Comparison of ENCODE assay signal across 15 cellular contexts in genomic region chr21:14566889-14567288, GRCh38. TPM values are rescaled to one million over a fixed set of nuclear protein-coding genes. Genes with fewer than 3 reads are reported as not detected.
DNase-seq lines count a peak whose midpoint lies in the region; ATAC-seq and TF ChIP-seq lines count a peak whose summit lies in the region.
"Had no signal": no experiment of that assay in that cellular context is flagged by ENCODE, and none has a peak within 500 bp of the region (broad histone marks: within the 10 kb centered on the region; RNA-seq: fewer than 3 reads in every experiment).

No MANE protein-coding gene starts in this region.

- no peaks in the 10 kb centered on the region for H3K36me3 ChIP-seq in OCI-LY1 (ENCODE audit: insufficient read depth, low read length)
- H3K36me3 ChIP-seq: HAP-1 had no signal

- no peaks in the 10 kb centered on the region for H3K9me3 ChIP-seq in OCI-LY1 (ENCODE audit: low read length)
- H3K9me3 ChIP-seq: Caco-2, HAP-1 had no signal

- TF ChIP-seq CTCF in natural killer cell (IDR thresholded peaks at IDR 0.05), result no peak
- no peak for TF ChIP-seq CTCF in OCI-LY1 (IDR thresholded peaks at IDR 0.05; ENCODE audit: low read length)
- TF ChIP-seq CTCF in foreskin keratinocyte (conservative IDR thresholded peaks at IDR 0.05), result no peak

- no peaks in the 10 kb centered on the region for H3K79me2 ChIP-seq in OCI-LY1 (ENCODE audit: insufficient read depth, low read length)

- peaks cover 18% of the 10 kb centered on the region for H3K36me3 Mint-ChIP-seq in natural killer cell treated with Interleukin-12 subunit alpha and Interleukin-12 subunit beta and Interleukin-15 and Interleukin-18, amount 100 ng/mL, for 72 hours
- no peaks in the 10 kb centered on the region for H3K36me3 Mint-ChIP-seq in natural killer cell
- H3K36me3 Mint-ChIP-seq in memory B cell, result no peaks in the 10 kb centered on the region

- H4K20me1 ChIP-seq in OCI-LY1 (ENCODE audit: insufficient read depth, low read length), result no peaks in the 10 kb centered on the region

- DNase-seq in natural killer cell treated with Interleukin-12 subunit alpha and Interleukin-12 subunit beta and Interleukin-15 and Interleukin-18, amount 100 ng/mL, for 72 hours (ENCODE audit: low spot score), result no peak
- DNase-seq in natural killer cell (no peak), memory B cell (ENCODE audit: low spot score in 2 of 2) (no peak), NCI-H524 treated with DMSO at 0.1 percent for 48 hours (lab: John Stamatoyannopoulos, UW) (no peak), foreskin keratinocyte (no peak)
- DNase-seq in stimulated activated naive CD8-positive, alpha-beta T cell treated with anti-CD3 and anti-CD28 coated beads, Interleukin-15, amount 100 ng/mL, for 72 hours, result no peak
- DNase-seq: Caco-2; CD8-positive, alpha-beta memory T cell; GF-D8 had no signal

- peak overlapping the region; percentile 61 for H3K4me3 Mint-ChIP-seq in natural killer cell treated with Interleukin-12 subunit alpha and Interleukin-12 subunit beta and Interleukin-15 and Interleukin-18, amount 100 ng/mL, for 72 hours
- H3K4me3 Mint-ChIP-seq in natural killer cell, result no peak overlapping the region
- H3K4me3 Mint-ChIP-seq in memory B cell, result peak overlapping the region; percentile 27
- H3K4me3 Mint-ChIP-seq in stimulated activated naive CD8-positive, alpha-beta T cell treated with anti-CD3 and anti-CD28 coated beads, Interleukin-15, amount 100 ng/mL, for 72 hours, result no peak overlapping the region

- H3K4me1 ChIP-seq in OCI-LY1 (ENCODE audit: insufficient read depth, low read length, severe bottlenecking) (peaks cover 21% of the 10 kb centered on the region), foreskin keratinocyte (no peaks in the 10 kb centered on the region)
- H3K4me1 ChIP-seq: Caco-2, HAP-1 had no signal

- intact Hi-C loops in natural killer cell (cut with micrococcal nuclease), result no loop called here

- H3K27me3 ChIP-seq in OCI-LY1 (ENCODE audit: insufficient read depth, low read length) (no peaks in the 10 kb centered on the region), foreskin keratinocyte (no peaks in the 10 kb centered on the region)

- H2AFZ ChIP-seq in OCI-LY1 (ENCODE audit: low read length), result no peak overlapping the region

- no peak for ATAC-seq in natural killer cell treated with Interleukin-12 subunit alpha and Interleukin-12 subunit beta and Interleukin-15 and Interleukin-18, amount 100 ng/mL, for 72 hours
- ATAC-seq in natural killer cell (no peak), memory B cell (ENCODE audit: low read depth) (peak; percentile 39), foreskin keratinocyte (no peak), GM18498 (IDR thresholded peaks at IDR 0.05; ENCODE audit: unreplicated experiment) (no peak)
- ATAC-seq in stimulated activated naive CD8-positive, alpha-beta T cell treated with anti-CD3 and anti-CD28 coated beads, Interleukin-15, amount 100 ng/mL, for 72 hours, result no peak
- ATAC-seq: HepG2 had no signal

- H3K9me2 ChIP-seq in OCI-LY1 (ENCODE audit: low read depth, low read length), result no peaks in the 10 kb centered on the region

- peak overlapping the region; percentile 52 to 68 for H3K27ac Mint-ChIP-seq in natural killer cell treated with Interleukin-12 subunit alpha and Interleukin-12 subunit beta and Interleukin-15 and Interleukin-18, amount 100 ng/mL, for 72 hours
- H3K27ac Mint-ChIP-seq in natural killer cell (no peak overlapping the region), memory B cell (peak overlapping the region; percentile 74)
- peak overlapping the region; percentile 3 to 52 for H3K27ac Mint-ChIP-seq in stimulated activated naive CD8-positive, alpha-beta T cell treated with anti-CD3 and anti-CD28 coated beads, Interleukin-15, amount 100 ng/mL, for 72 hours

- H3F3A ChIP-seq in OCI-LY1 (ENCODE audit: insufficient read depth, low read length), result no peaks in the 10 kb centered on the region

- peaks cover 11% of the 10 kb centered on the region for H3K9me3 Mint-ChIP-seq in natural killer cell treated with Interleukin-12 subunit alpha and Interleukin-12 subunit beta and Interleukin-15 and Interleukin-18, amount 100 ng/mL, for 72 hours
- H3K9me3 Mint-ChIP-seq in natural killer cell (no peaks in the 10 kb centered on the region), memory B cell (no peaks in the 10 kb centered on the region)
- peaks cover 4 to 22% of the 10 kb centered on the region in 2 donors for H3K9me3 Mint-ChIP-seq in stimulated activated naive CD8-positive, alpha-beta T cell treated with anti-CD3 and anti-CD28 coated beads, Interleukin-15, amount 100 ng/mL, for 72 hours
- H3K9me3 Mint-ChIP-seq: CD8-positive, alpha-beta memory T cell had no signal

- no peaks in the 10 kb centered on the region for H3K27me3 Mint-ChIP-seq in natural killer cell treated with Interleukin-12 subunit alpha and Interleukin-12 subunit beta and Interleukin-15 and Interleukin-18, amount 100 ng/mL, for 72 hours
- H3K27me3 Mint-ChIP-seq in natural killer cell (ENCODE audit: low read depth in 2 of 2) (no peaks in the 10 kb centered on the region), memory B cell (no peaks in the 10 kb centered on the region)
- H3K27me3 Mint-ChIP-seq in stimulated activated naive CD8-positive, alpha-beta T cell treated with anti-CD3 and anti-CD28 coated beads, Interleukin-15, amount 100 ng/mL, for 72 hours, result no peaks in the 10 kb centered on the region
- H3K27me3 Mint-ChIP-seq: CD8-positive, alpha-beta memory T cell had no signal

- H3K4me1 Mint-ChIP-seq in natural killer cell treated with Interleukin-12 subunit alpha and Interleukin-12 subunit beta and Interleukin-15 and Interleukin-18, amount 100 ng/mL, for 72 hours (ENCODE audit: low read depth in 2 of 2), result peaks cover 44 to 54% of the 10 kb centered on the region in 2 donors
- no peaks in the 10 kb centered on the region for H3K4me1 Mint-ChIP-seq in natural killer cell
- H3K4me1 Mint-ChIP-seq in memory B cell, result peaks cover 15% of the 10 kb centered on the region
- H3K4me1 Mint-ChIP-seq in stimulated activated naive CD8-positive, alpha-beta T cell treated with anti-CD3 and anti-CD28 coated beads, Interleukin-15, amount 100 ng/mL, for 72 hours, result peaks cover 29% of the 10 kb centered on the region

- H3K27ac ChIP-seq in OCI-LY1 (ENCODE audit: low read depth, low read length, poor library complexity, severe bottlenecking) (peak overlapping the region; percentile 61), foreskin keratinocyte (no peak overlapping the region)

- H3K4me3 ChIP-seq in OCI-LY1 (ENCODE audit: low read depth, low read length, poor library complexity, severe bottlenecking), result no peak overlapping the region
- H3K4me3 ChIP-seq: HAP-1 had no signal

- H3K4me2 ChIP-seq in OCI-LY1 (ENCODE audit: low read length), result peak overlapping the region; percentile 8; the same call in 1 of the 2 replicates

- H3K9ac ChIP-seq in OCI-LY1 (ENCODE audit: low read length), result no peak overlapping the region

RNA-seq across cellular contexts. Expression of gene SAMSN1, which starts 20.8 kb away (rescaled TPM):
- total RNA-seq in natural killer cell treated with Interleukin-12 subunit alpha and Interleukin-12 subunit beta and Interleukin-15 and Interleukin-18, amount 100 ng/mL, for 72 hours, result 100 to 1,000 TPM; 158 to 383 TPM
- 100 to 1,000 TPM in 1 of 3 donors, 10 to 100 TPM in 2; 17.7 to 101 (median 18.2) TPM for total RNA-seq in natural killer cell
- total RNA-seq in foreskin keratinocyte, result not detected in 2 replicates
- polyA plus RNA-seq in foreskin keratinocyte, result not detected in 2 replicates
- total RNA-seq: Caco-2, HepG2, HT1080 had no signal
- polyA plus RNA-seq: BJ had no signal

Comparison
In these comparisons a context has a peak if more than half of its experiments do, and no peak if none do; other contexts are left out.
1. H3K27ac Mint-ChIP-seq: peak in natural killer cell treated with Interleukin-12 subunit alpha and Interleukin-12 subunit beta and Interleukin-15 and Interleukin-18, amount 100 ng/mL, for 72 hours (2 of 2), memory B cell (single experiment) and stimulated activated naive CD8-positive, alpha-beta T cell treated with anti-CD3 and anti-CD28 coated beads, Interleukin-15, amount 100 ng/mL, for 72 hours (2 of 2); none in natural killer cell (0 of 2).
2. H3K4me3 Mint-ChIP-seq: peak in natural killer cell treated with Interleukin-12 subunit alpha and Interleukin-12 subunit beta and Interleukin-15 and Interleukin-18, amount 100 ng/mL, for 72 hours (single experiment) and memory B cell (single experiment); none in natural killer cell (single experiment) and stimulated activated naive CD8-positive, alpha-beta T cell treated with anti-CD3 and anti-CD28 coated beads, Interleukin-15, amount 100 ng/mL, for 72 hours (0 of 2).
3. RNA of gene SAMSN1, which starts 20.8 kb away (total RNA-seq): 158 to 383 TPM in natural killer cell treated with Interleukin-12 subunit alpha and Interleukin-12 subunit beta and Interleukin-15 and Interleukin-18, amount 100 ng/mL, for 72 hours and 17.7 to 101 TPM in natural killer cell; not detected in foreskin keratinocyte; every median in the first group is over 10 times any median in the second.